ENCODE assay signal across 12 cellular contexts in the genomic region with DNA sequence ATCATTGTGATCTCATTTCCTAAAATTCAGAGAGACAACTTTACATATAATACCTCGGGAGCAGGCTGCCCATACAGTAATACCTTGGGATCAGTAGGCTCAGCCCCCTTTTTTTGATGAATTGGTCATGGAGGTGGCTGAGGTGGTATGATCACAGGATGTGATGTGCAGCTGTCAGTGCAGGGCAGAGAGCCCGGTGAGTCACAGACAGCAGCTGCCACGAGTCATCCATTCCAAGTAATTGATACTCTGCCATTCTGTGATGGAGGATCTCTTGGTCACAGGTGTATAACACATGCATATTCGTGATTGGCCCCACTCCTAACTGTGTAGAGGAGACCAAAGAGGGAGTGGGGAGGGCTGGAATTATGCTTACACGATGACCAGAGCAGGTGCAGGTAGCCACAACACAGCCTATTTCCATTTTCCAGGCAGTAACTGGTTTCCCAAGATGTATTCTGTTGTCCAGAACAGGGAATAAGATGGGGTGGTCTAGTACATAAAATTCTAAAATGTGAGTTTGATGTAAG. TPM values are rescaled to one million over a fixed set of nuclear protein-coding genes. Genes with fewer than 3 reads are reported as not detected.
A peak's percentile ranks its signal among the peaks of the same experiment; 100 is the strongest.
DNase-seq lines count a peak whose midpoint lies in the region; ATAC-seq and TF ChIP-seq lines count a peak whose summit lies in the region.
"Had no signal": no experiment of that assay in that cellular context is flagged by ENCODE, and none has a peak within 500 bp of the region (broad histone marks: within the 10 kb centered on the region; RNA-seq: fewer than 3 reads in every experiment).

No MANE protein-coding gene starts in this region.

- peak; percentile 36 for DNase-seq in DMS79 treated with DMSO at 0.1 percent for 48 hours (lab: John Stamatoyannopoulos, UW)
- no peak for DNase-seq in DMS79 (lab: John Stamatoyannopoulos, UW)
- DNase-seq in NCI-H1092 treated with DMSO at 0.1 percent for 48 hours (lab: John Stamatoyannopoulos, UW), result peak; percentile 80
- DNase-seq in RPMI7951 (ENCODE audit: low read depth), result peak; percentile 14
- DNase-seq in kidney glomerular epithelial cell (lab: John Stamatoyannopoulos, UW), result peak; percentile 32
- DNase-seq in coronary artery (ENCODE audit: low spot score), result no peak
- no peak for DNase-seq in stimulated activated naive CD4-positive, alpha-beta T cell (lab: John Stamatoyannopoulos, UW)
- DNase-seq: left ventricle myocardium superior, posterior cingulate gyrus had no signal

- ATAC-seq in HG03460 (IDR thresholded peaks at IDR 0.05; ENCODE audit: unreplicated experiment), result no peak
- ATAC-seq: left ventricle myocardium superior had no signal

- no peak for TF ChIP-seq CTCF in coronary artery (IDR thresholded peaks at IDR 0.05)

- no peak overlapping the region for H3K4me3 ChIP-seq in coronary artery
- H3K4me3 ChIP-seq: ascending aorta had no signal

- no peak overlapping the region for H3K27ac ChIP-seq in coronary artery
- H3K27ac ChIP-seq: 22Rv1, ascending aorta had no signal

RNA-seq across cellular contexts. Expression of a gene that starts 14.1 kb away (rescaled TPM):
- total RNA-seq in RPMI7951 (2014; rRNA removed; shearing (Covaris generic)), result 0.78 and 1.7 TPM in 2 replicates

Comparison
In these comparisons a context has a peak if more than half of its experiments do, and no peak if none do; other contexts are left out.
1. DNase-seq: peak in DMS79 treated with DMSO at 0.1 percent for 48 hours (single experiment), NCI-H1092 treated with DMSO at 0.1 percent for 48 hours (single experiment), RPMI7951 (single experiment) and kidney glomerular epithelial cell (single experiment); none in DMS79 (single experiment), coronary artery (single experiment) and stimulated activated naive CD4-positive, alpha-beta T cell (0 of 6).